Comparison of ENCODE assay signal across 14 cellular contexts in genomic region chr3:121988146-121988545, GRCh38. TPM values are rescaled to one million over a fixed set of nuclear protein-coding genes. Genes with fewer than 3 reads are reported as not detected.
DNase-seq lines count a peak whose midpoint lies in the region; ATAC-seq lines count a peak whose summit lies in the region.
"Had no signal": no experiment of that assay in that cellular context is flagged by ENCODE, and none has a peak within 500 bp of the region (broad histone marks: within the 10 kb centered on the region; RNA-seq: fewer than 3 reads in every experiment).

No MANE protein-coding gene starts in this region.

- peaks cover 6 to 16% of the 10 kb centered on the region in 2 donors for H3K36me3 Mint-ChIP-seq in activated naive CD4-positive, alpha-beta T cell treated with anti-CD3 and anti-CD28 coated beads, Interleukin-2, amount 50 U/mL, for 72 hours
- peaks cover 29% of the 10 kb centered on the region for H3K36me3 Mint-ChIP-seq in activated T-helper 2 cell treated with anti-CD3 and anti-CD28 coated beads, Interferon-gamma antibody, Interleukin-2, Interleukin-4, amounts not matched to agents 10 μg/mL and 5 μg/mL and 100 μg/mL, durations not matched to agents 14 hours and 24 hours and 36 hours (ENCODE audit: low read depth)

- H3K27me3 Mint-ChIP-seq in activated T-helper 2 cell treated with anti-CD3 and anti-CD28 coated beads, Interferon-gamma antibody, Interleukin-2, Interleukin-4, amounts not matched to agents 10 μg/mL and 5 μg/mL and 100 μg/mL, durations not matched to agents 14 hours and 24 hours and 36 hours (ENCODE audit: low read depth), result no peaks in the 10 kb centered on the region
- H3K27me3 Mint-ChIP-seq: B cell had no signal

- H3K9me3 Mint-ChIP-seq in activated naive CD4-positive, alpha-beta T cell treated with anti-CD3 and anti-CD28 coated beads, Interleukin-2, amount 50 U/mL, for 72 hours, result peaks cover 8 to 19% of the 10 kb centered on the region in 2 donors
- H3K9me3 Mint-ChIP-seq in activated T-helper 2 cell treated with anti-CD3 and anti-CD28 coated beads, Interferon-gamma antibody, Interleukin-2, Interleukin-4, amounts not matched to agents 10 μg/mL and 5 μg/mL and 100 μg/mL, durations not matched to agents 14 hours and 24 hours and 36 hours, result peaks cover 24% of the 10 kb centered on the region

- no peak for DNase-seq in activated naive CD4-positive, alpha-beta T cell treated with anti-CD3 and anti-CD28 coated beads, Interleukin-2, amount 50 U/mL, for 72 hours (ENCODE audit: low spot score in 2 of 2)
- DNase-seq in activated naive CD4-positive, alpha-beta T cell treated with anti-CD3 and anti-CD28 coated beads, Interleukin-2, amount 50 U/mL, for 16 hours, result no peak
- DNase-seq in M059J (ENCODE audit: low read depth), result peak; percentile 79
- no peak for DNase-seq in activated T-helper 2 cell treated with anti-CD3 and anti-CD28 coated beads, Interferon-gamma antibody, Interleukin-2, Interleukin-4, amounts not matched to agents 10 μg/mL and 5 μg/mL and 100 μg/mL, durations not matched to agents 14 hours and 24 hours and 36 hours (ENCODE audit: low spot score)
- no peak for DNase-seq in stimulated activated naive CD8-positive, alpha-beta T cell treated with anti-CD3 and anti-CD28 coated beads, Interleukin-15, Interleukin-2, amounts not matched to agents 100 U/mL and 50 U/mL, for 24 hours
- DNase-seq in activated gamma-delta T cell (lab: John Stamatoyannopoulos, UW), result no peak
- DNase-seq in SHP77 (lab: John Stamatoyannopoulos, UW), result no peak
- DNase-seq: CD8-positive, alpha-beta memory T cell; DND-41; GOT3; NCI-H1092 treated with DMSO at 0.1 percent for 48 hours; NCI-H1694 treated with DMSO at 0.1 percent for 48 hours; NCI-H446 had no signal

- intact Hi-C loops in activated T-helper 2 cell treated with anti-CD3 and anti-CD28 coated beads, Interferon-gamma antibody, Interleukin-2, Interleukin-4, amounts not matched to agents 10 μg/mL and 5 μg/mL and 100 μg/mL, durations not matched to agents 14 hours and 24 hours and 36 hours (cut with micrococcal nuclease), result no loop called here

- peak; percentile 45 to 94 for ATAC-seq in activated naive CD4-positive, alpha-beta T cell treated with anti-CD3 and anti-CD28 coated beads, Interleukin-2, amount 50 U/mL, for 72 hours
- ATAC-seq in stimulated activated naive CD8-positive, alpha-beta T cell treated with anti-CD3 and anti-CD28 coated beads, Interleukin-15, Interleukin-2, amounts not matched to agents 100 U/mL and 50 U/mL, for 24 hours, result peak; percentile 76

- no peak overlapping the region for H3K27ac Mint-ChIP-seq in activated naive CD4-positive, alpha-beta T cell treated with anti-CD3 and anti-CD28 coated beads, Interleukin-2, amount 50 U/mL, for 72 hours
- peak overlapping the region; percentile 60 for H3K27ac Mint-ChIP-seq in activated T-helper 2 cell treated with anti-CD3 and anti-CD28 coated beads, Interferon-gamma antibody, Interleukin-2, Interleukin-4, amounts not matched to agents 10 μg/mL and 5 μg/mL and 100 μg/mL, durations not matched to agents 14 hours and 24 hours and 36 hours
- H3K27ac Mint-ChIP-seq: B cell; CD8-positive, alpha-beta memory T cell had no signal

- H3K4me1 Mint-ChIP-seq in activated T-helper 2 cell treated with anti-CD3 and anti-CD28 coated beads, Interferon-gamma antibody, Interleukin-2, Interleukin-4, amounts not matched to agents 10 μg/mL and 5 μg/mL and 100 μg/mL, durations not matched to agents 14 hours and 24 hours and 36 hours (ENCODE audit: low read depth), result peaks cover 19% of the 10 kb centered on the region

- no peak overlapping the region for H3K4me3 Mint-ChIP-seq in activated T-helper 2 cell treated with anti-CD3 and anti-CD28 coated beads, Interferon-gamma antibody, Interleukin-2, Interleukin-4, amounts not matched to agents 10 μg/mL and 5 μg/mL and 100 μg/mL, durations not matched to agents 14 hours and 24 hours and 36 hours (ENCODE audit: low read depth)
- H3K4me3 Mint-ChIP-seq: B cell; CD8-positive, alpha-beta memory T cell had no signal

RNA-seq across cellular contexts. Expression of gene ILDR1, which starts 33.9 kb away (rescaled TPM):
- total RNA-seq in activated naive CD4-positive, alpha-beta T cell treated with anti-CD3 and anti-CD28 coated beads, Interleukin-2, amount 50 U/mL, for 72 hours, result not detected
- not detected in 2 replicates for total RNA-seq in M059J (2014; rRNA removed; shearing (Covaris generic))
- 0.21 and 0.28 TPM in 2 replicates for total RNA-seq in activated T-helper 2 cell treated with anti-CD3 and anti-CD28 coated beads, Interferon-gamma antibody, Interleukin-2, Interleukin-4, amounts not matched to agents 10 μg/mL and 5 μg/mL and 100 μg/mL, durations not matched to agents 14 hours and 24 hours and 36 hours
- total RNA-seq: CD8-positive, alpha-beta memory T cell had no signal
